Comparison of ENCODE assay signal across 22 cellular contexts in the genomic region with DNA sequence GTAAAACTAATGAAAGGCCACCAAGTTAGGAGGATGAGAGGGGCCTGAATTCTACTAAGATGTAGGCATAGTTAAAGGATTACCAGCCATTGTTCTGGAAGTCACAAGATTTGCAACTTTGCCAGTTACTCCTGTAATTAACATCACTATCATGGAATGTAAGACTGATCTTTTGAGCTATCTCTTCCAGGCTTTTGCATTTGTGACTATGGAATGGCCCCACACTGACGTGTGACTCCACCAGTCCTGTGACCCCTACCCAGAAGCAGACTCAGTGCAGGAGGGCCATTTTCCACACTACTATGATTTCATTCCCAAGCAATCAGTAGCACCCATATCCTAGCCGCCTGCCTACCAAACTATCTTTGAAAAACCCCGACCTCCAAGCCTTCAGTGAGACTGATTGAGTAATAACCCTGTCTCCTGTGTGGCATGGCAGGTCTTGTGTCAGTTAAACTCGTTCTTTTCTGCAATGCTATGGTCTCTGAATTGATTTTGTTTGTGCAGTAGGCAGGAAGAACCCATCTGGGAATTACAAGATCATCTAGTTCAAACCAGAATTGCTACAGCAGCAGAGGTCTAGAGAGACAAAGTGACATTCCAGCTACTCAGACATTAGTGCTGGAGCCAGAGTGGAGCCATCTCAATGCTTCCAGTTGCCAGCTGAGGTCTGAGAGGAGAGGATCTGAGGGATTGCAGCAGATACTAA. TPM values are rescaled to one million over a fixed set of nuclear protein-coding genes. Genes with fewer than 3 reads are reported as not detected.
DNase-seq lines count a peak whose midpoint lies in the region; ATAC-seq and TF ChIP-seq lines count a peak whose summit lies in the region.
"Had no signal": no experiment of that assay in that cellular context is flagged by ENCODE, and none has a peak within 500 bp of the region (broad histone marks: within the 10 kb centered on the region; RNA-seq: fewer than 3 reads in every experiment).

No MANE protein-coding gene starts in this region.

- TF ChIP-seq CTCF in brain (conservative IDR thresholded peaks at IDR 0.05), result no peak
- no peak for TF ChIP-seq CTCF in retinal pigment epithelial cell (conservative IDR thresholded peaks at IDR 0.05; ENCODE audit: low read depth, low read length)

- in situ Hi-C loops in HAP-1 (cut with MboI; ENCODE audit: low sequenced_read_pairs), result no loop called here

- peaks cover 0 to 8% (median 0%) of the 10 kb centered on the region in 5 experiments for H3K9me3 Mint-ChIP-seq in brain
- H3K9me3 Mint-ChIP-seq: activated CD4-positive, alpha-beta memory T cell treated with anti-CD3 and anti-CD28 coated beads for 36 hours; T-helper 2 cell treated with Interferon-gamma antibody and Interleukin-4, amounts not matched to agents 5 μg/mL and 100 μg/mL, for 36 hours had no signal

- H3K27me3 Mint-ChIP-seq in brain, result peaks cover 11% of the 10 kb centered on the region
- H3K27me3 Mint-ChIP-seq: activated CD4-positive, alpha-beta memory T cell treated with anti-CD3 and anti-CD28 coated beads for 36 hours had no signal

- H3K9me3 ChIP-seq in HAP-1, result no peaks in the 10 kb centered on the region
- H3K9me3 ChIP-seq: gastroesophageal sphincter, left ventricle myocardium inferior, right atrium auricular region, stomach had no signal

- H3K27me3 ChIP-seq in HAP-1 (ENCODE audit: low read depth), result no peaks in the 10 kb centered on the region
- H3K27me3 ChIP-seq: right atrium auricular region had no signal

- H3K4me1 ChIP-seq in HAP-1, result peaks cover 52% of the 10 kb centered on the region

- H3K4me3 ChIP-seq in HAP-1 (no peak overlapping the region), retinal pigment epithelial cell (ENCODE audit: low read length) (no peak overlapping the region)
- H3K4me3 ChIP-seq: gastroesophageal sphincter, left ventricle myocardium inferior, right atrium auricular region, stomach had no signal

- peak overlapping the region; percentile 29 to 85 (median 59) for H3K27ac Mint-ChIP-seq in brain
- H3K27ac Mint-ChIP-seq: activated CD4-positive, alpha-beta memory T cell treated with anti-CD3 and anti-CD28 coated beads for 36 hours; T-helper 2 cell treated with Interferon-gamma antibody and Interleukin-4, amounts not matched to agents 5 μg/mL and 100 μg/mL, for 36 hours had no signal

- no peaks in the 10 kb centered on the region for H3K36me3 Mint-ChIP-seq in brain
- H3K36me3 Mint-ChIP-seq: activated CD4-positive, alpha-beta memory T cell treated with anti-CD3 and anti-CD28 coated beads for 36 hours had no signal

- ATAC-seq in HG02571 (IDR thresholded peaks at IDR 0.05; ENCODE audit: unreplicated experiment), result no peak
- ATAC-seq: gastroesophageal sphincter had no signal

- DNase-seq in HAP-1 (ENCODE audit: low spot score in 2 of 2) (peak; percentile 78 to 94), iPS-NIHi11 (ENCODE audit: low spot score) (peak; percentile 32), retinal pigment epithelial cell (ENCODE audit: low read depth) (peak; percentile 34), GM19240 (ENCODE audit: insufficient read length, low spot score) (no peak)
- no peak for DNase-seq in stimulated activated naive CD4-positive, alpha-beta T cell (lab: John Stamatoyannopoulos, UW)
- DNase-seq: activated CD4-positive, alpha-beta memory T cell treated with anti-CD3 and anti-CD28 coated beads for 36 hours; activated CD4-positive, CD25-positive, alpha-beta regulatory T cell; amygdala; erythroblast; KG1; left ventricle myocardium inferior; NCI-H2029; NK-92 treated with Interleukin-12 subunit alpha and Interleukin-12 subunit beta, amount 100 ng/mL, for 24 hours; occipital lobe; stimulated activated CD4-positive, alpha-beta T cell treated with anti-CD3 and anti-CD28 coated beads, Interleukin-4, amount 100 ng/mL, for 4 hours; stomach; trophoblast cell had no signal

- H3K4me1 Mint-ChIP-seq in brain, result peaks cover 13% of the 10 kb centered on the region

- H3K36me3 ChIP-seq in HAP-1 (replicated peaks), result no peaks in the 10 kb centered on the region; the same call in 1 of the 2 replicates
- H3K36me3 ChIP-seq: left ventricle myocardium inferior had no signal

- H3K4me3 Mint-ChIP-seq in brain, result peak overlapping the region in 2 of 5 experiments; percentile 35 to 41
- H3K4me3 Mint-ChIP-seq: activated CD4-positive, alpha-beta memory T cell treated with anti-CD3 and anti-CD28 coated beads for 36 hours; T-helper 2 cell treated with Interferon-gamma antibody and Interleukin-4, amounts not matched to agents 5 μg/mL and 100 μg/mL, for 36 hours had no signal

RNA-seq across cellular contexts. Expression of a gene that starts 1.9 kb away (rescaled TPM):
- 133 TPM for polyA plus RNA-seq in brain (ENCODE audit: insufficient read depth, low read depth, low replicate concordance)

RNA-seq across cellular contexts. Expression of a gene that starts 22.6 kb away (rescaled TPM):
- polyA plus RNA-seq in brain (ENCODE audit: insufficient read depth, low read depth, low replicate concordance), result 1.2 TPM

RNA-seq across cellular contexts. Expression of a gene that starts 22.7 kb away (rescaled TPM):
- 37.9 TPM for polyA plus RNA-seq in brain (ENCODE audit: insufficient read depth, low read depth, low replicate concordance)

RNA-seq across cellular contexts. Expression of a gene that starts 23.6 kb away (rescaled TPM):
- polyA plus RNA-seq in brain (ENCODE audit: insufficient read depth, low read depth, low replicate concordance), result 0.10 TPM

RNA-seq across cellular contexts. Expression of a gene that starts 24.4 kb away (rescaled TPM):
- polyA plus RNA-seq in brain (ENCODE audit: insufficient read depth, low read depth, low replicate concordance), result 9.4 TPM

Comparison
In these comparisons a context has a peak if more than half of its experiments do, and no peak if none do; other contexts are left out.
1. DNase-seq: peak in HAP-1 (2 of 2), iPS-NIHi11 (single experiment) and retinal pigment epithelial cell (single experiment); none in stimulated activated naive CD4-positive, alpha-beta T cell (0 of 6) and GM19240 (single experiment).